9 cellular contexts compared by ENCODE assay signal in the genomic region with DNA sequence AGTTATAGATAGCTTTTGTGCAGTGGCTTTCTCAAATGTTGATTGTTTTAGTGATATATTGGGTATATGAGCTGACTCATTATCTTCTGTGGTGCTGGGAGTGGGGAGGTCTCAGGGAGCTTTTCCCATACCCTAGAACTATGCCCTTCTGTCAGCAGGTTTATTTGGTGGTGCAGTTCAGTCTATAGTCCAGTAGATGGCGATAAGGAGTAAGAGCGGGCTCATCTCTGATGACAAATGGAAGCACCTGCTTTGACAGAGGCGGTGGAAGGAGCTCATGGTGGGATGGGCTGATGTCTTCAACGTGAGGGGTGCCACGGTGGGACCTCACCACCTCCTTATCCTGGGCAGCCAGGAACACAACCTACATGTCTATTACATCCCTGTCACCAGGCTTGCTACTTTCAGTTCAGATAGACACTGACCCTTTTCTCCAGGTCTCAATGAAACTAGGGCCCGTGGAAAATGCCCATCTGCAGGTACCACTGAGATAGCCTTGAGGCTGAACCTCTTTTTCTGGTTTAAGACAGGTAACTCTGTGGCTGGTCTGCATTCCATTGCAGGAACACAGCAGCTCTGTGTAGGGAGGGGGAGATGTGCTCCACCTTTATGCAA. TPM values are rescaled to one million over a fixed set of nuclear protein-coding genes. Genes with fewer than 3 reads are reported as not detected.
DNase-seq lines count a peak whose midpoint lies in the region; ATAC-seq and TF ChIP-seq lines count a peak whose summit lies in the region.
"Had no signal": no experiment of that assay in that cellular context is flagged by ENCODE, and none has a peak within 500 bp of the region (broad histone marks: within the 10 kb centered on the region; RNA-seq: fewer than 3 reads in every experiment).

No MANE protein-coding gene starts in this region.

- DNase-seq in activated CD4-positive, CD25-positive, alpha-beta regulatory T cell (lab: John Stamatoyannopoulos, UW), result no peak
- DNase-seq in GM23338 (ENCODE audit: low spot score) (peak; percentile 77), LHCN-M2 (ENCODE audit: low read depth) (peak; percentile 37), SK-MEL-5 (ENCODE audit: low read depth, low spot score) (peak; percentile 68), lung microvascular endothelial cell (ENCODE audit: low read depth in 2 of 2) (peak; percentile 49 to 61), type B pancreatic cell (ENCODE audit: extremely low spot score, unreplicated experiment) (no peak)
- peak; percentile 29 for DNase-seq in central memory CD4-positive, alpha-beta T cell

- ATAC-seq in activated CD4-positive, CD25-positive, alpha-beta regulatory T cell treated with anti-CD3 and anti-CD28 coated beads, Interleukin-2, amount 50 U/mL, for 24 hours, result peak; percentile 55 to 66
- peak; percentile 94 for ATAC-seq in GM23338

- H3K9me3 Mint-ChIP-seq in GM23338, result peaks cover under 1% of the 10 kb centered on the region; the same call in 1 of the 3 replicates
- no peaks in the 10 kb centered on the region for H3K9me3 Mint-ChIP-seq in type B pancreatic cell

- no peak overlapping the region for H3K27ac ChIP-seq in GM23338 (ENCODE audit: low read depth)

- no peaks in the 10 kb centered on the region for H3K36me3 ChIP-seq in GM23338 (ENCODE audit: insufficient read depth)

- H3K4me2 ChIP-seq in GM23338, result no peak overlapping the region

- H3K27me3 ChIP-seq in GM23338 (ENCODE audit: insufficient read depth), result no peaks in the 10 kb centered on the region

- H2AFZ ChIP-seq in GM23338, result no peak overlapping the region

- peaks cover 3% of the 10 kb centered on the region for H3K27me3 Mint-ChIP-seq in GM23338 (ENCODE audit: insufficient read depth, low read depth, poor library complexity)
- peaks cover 7% of the 10 kb centered on the region for H3K27me3 Mint-ChIP-seq in type B pancreatic cell

- H3K4me3 ChIP-seq in GM23338, result no peak overlapping the region

- in situ Hi-C loops in SK-MEL-5 (cut with HindIII; ENCODE audit: low pct_unique_long_range_greater_than_20kb, low sequenced_read_pairs), result no loop called here

- H3K36me3 Mint-ChIP-seq in GM23338 (ENCODE audit: low read depth), result peaks cover under 1% of the 10 kb centered on the region; the same call in 2 of the 3 replicates
- H3K36me3 Mint-ChIP-seq in type B pancreatic cell, result no peaks in the 10 kb centered on the region

- H3K4me3 Mint-ChIP-seq in GM23338, result no peak overlapping the region
- no peak overlapping the region for H3K4me3 Mint-ChIP-seq in type B pancreatic cell

- H3K27ac Mint-ChIP-seq in GM23338 (peak overlapping the region; percentile 42; the same call in 1 of the 2 replicates), type B pancreatic cell (no peak overlapping the region)

- no peaks in the 10 kb centered on the region for H3K79me2 ChIP-seq in GM23338 (replicated peaks; ENCODE audit: insufficient read depth)

- H3F3A ChIP-seq in GM23338 (replicated peaks; ENCODE audit: low read depth), result no peaks in the 10 kb centered on the region

- no peaks in the 10 kb centered on the region for H4K20me1 ChIP-seq in GM23338 (replicated peaks; ENCODE audit: insufficient read depth)

- H3K4me1 Mint-ChIP-seq in GM23338, result peaks cover 3% of the 10 kb centered on the region; the same call in 1 of the 3 replicates
- H3K4me1 Mint-ChIP-seq in type B pancreatic cell (ENCODE audit: unreplicated experiment), result no peaks in the 10 kb centered on the region

- H3K9me2 ChIP-seq in GM23338 (ENCODE audit: insufficient read depth), result no peaks in the 10 kb centered on the region

- H3K4me1 ChIP-seq in GM23338 (ENCODE audit: insufficient read depth), result no peaks in the 10 kb centered on the region

- TF ChIP-seq CTCF in GM23338 (conservative IDR thresholded peaks at IDR 0.05; ENCODE audit: low read depth in 2 of 2), result peak; percentile 89 to 91
- TF ChIP-seq CTCF in type B pancreatic cell (conservative IDR thresholded peaks at IDR 0.05), result peak; percentile 89

RNA-seq across cellular contexts. Expression of a gene that starts 13.0 kb away (rescaled TPM):
- 0.97 and 1.7 TPM in 2 replicates for total RNA-seq in GM23338 (2014; rRNA removed; shearing (Covaris generic))
- 0.06 and 0.07 TPM in 2 replicates for polyA plus RNA-seq in GM23338 (2016; fragmentation: Nextera tagmentation; extraction: Ambion mirVana)
- total RNA-seq in LHCN-M2 (2014; rRNA removed), result not detected in 2 replicates
- not detected for polyA plus RNA-seq in LHCN-M2 (2012)
- 0.05 and 0.11 TPM in 2 replicates for total RNA-seq in SK-MEL-5 (2014; rRNA removed; shearing (Covaris generic))
- polyA plus RNA-seq in SK-MEL-5 (2015; cell fraction: cytosol; rRNA removed), result 0.01 TPM in 1 of 2 replicates, not detected in the other
- 0.19 TPM in 1 of 2 replicates, not detected in the other for polyA plus RNA-seq in SK-MEL-5 (2015; cell fraction: nucleus; rRNA removed)
- under 0.01 TPM in 2 replicates for total RNA-seq in lung microvascular endothelial cell
- total RNA-seq in type B pancreatic cell (ENCODE audit: low replicate concordance), result 0.07 and 0.27 TPM in 2 replicates

RNA-seq across cellular contexts. Expression of a gene that starts 29.7 kb away (rescaled TPM):
- 0.04 TPM in 1 of 2 replicates, not detected in the other for total RNA-seq in GM23338 (2014; rRNA removed; shearing (Covaris generic))
- 0.07 and 0.16 TPM in 2 replicates for polyA plus RNA-seq in GM23338 (2016; fragmentation: Nextera tagmentation; extraction: Ambion mirVana)
- total RNA-seq in LHCN-M2 (2014; rRNA removed) (not detected in 2 replicates), lung microvascular endothelial cell (not detected in 2 replicates), type B pancreatic cell (ENCODE audit: low replicate concordance) (not detected in 2 replicates)
- polyA plus RNA-seq in LHCN-M2 (2012), result not detected
- total RNA-seq in SK-MEL-5 (2014; rRNA removed; shearing (Covaris generic)), result not detected in 2 replicates
- polyA plus RNA-seq in SK-MEL-5 (2015; cell fraction: cytosol; rRNA removed), result not detected in 2 replicates
- not detected in 2 replicates for polyA plus RNA-seq in SK-MEL-5 (2015; cell fraction: nucleus; rRNA removed)
- total RNA-seq: frontal cortex had no signal

RNA-seq across cellular contexts. Expression of a gene that starts 33.0 kb away (rescaled TPM):
- not detected in 2 replicates for total RNA-seq in GM23338 (2014; rRNA removed; shearing (Covaris generic))
- polyA plus RNA-seq in GM23338 (2016; fragmentation: Nextera tagmentation; extraction: Ambion mirVana), result 0.37 TPM in 1 of 2 replicates, not detected in the other
- total RNA-seq in LHCN-M2 (2014; rRNA removed) (not detected in 2 replicates), lung microvascular endothelial cell (not detected in 2 replicates), type B pancreatic cell (ENCODE audit: low replicate concordance) (not detected in 2 replicates)
- not detected for polyA plus RNA-seq in LHCN-M2 (2012)
- not detected in 2 replicates for total RNA-seq in SK-MEL-5 (2014; rRNA removed; shearing (Covaris generic))
- not detected in 2 replicates for polyA plus RNA-seq in SK-MEL-5 (2015; cell fraction: cytosol; rRNA removed)
- not detected in 2 replicates for polyA plus RNA-seq in SK-MEL-5 (2015; cell fraction: nucleus; rRNA removed)
- total RNA-seq: frontal cortex had no signal

RNA-seq across cellular contexts. Expression of a gene that starts 40.7 kb away (rescaled TPM):
- 0.31 and 0.45 TPM in 2 replicates for total RNA-seq in GM23338 (2014; rRNA removed; shearing (Covaris generic))
- polyA plus RNA-seq in GM23338 (2016; fragmentation: Nextera tagmentation; extraction: Ambion mirVana), result 0.11 and 0.26 TPM in 2 replicates
- 0.19 TPM in 1 of 2 replicates, not detected in the other for total RNA-seq in LHCN-M2 (2014; rRNA removed)
- not detected for polyA plus RNA-seq in LHCN-M2 (2012)
- total RNA-seq in SK-MEL-5 (2014; rRNA removed; shearing (Covaris generic)), result 0.08 and 0.61 TPM in 2 replicates
- polyA plus RNA-seq in SK-MEL-5 (2015; cell fraction: cytosol; rRNA removed), result 0.10 and 0.11 TPM in 2 replicates
- 0.07 TPM in 1 of 2 replicates, not detected in the other for polyA plus RNA-seq in SK-MEL-5 (2015; cell fraction: nucleus; rRNA removed)
- under 0.01 and 0.20 TPM in 2 replicates for total RNA-seq in lung microvascular endothelial cell
- 0.07 TPM in 1 of 2 replicates, not detected in the other for total RNA-seq in type B pancreatic cell (ENCODE audit: low replicate concordance)

RNA-seq across cellular contexts. Expression of a gene that starts 50.4 kb away (rescaled TPM):
- total RNA-seq in GM23338 (2014; rRNA removed; shearing (Covaris generic)), result not detected in 2 replicates
- polyA plus RNA-seq in GM23338 (2016; fragmentation: Nextera tagmentation; extraction: Ambion mirVana), result 0.14 and 0.27 TPM in 2 replicates
- total RNA-seq in LHCN-M2 (2014; rRNA removed) (not detected in 2 replicates), lung microvascular endothelial cell (not detected in 2 replicates), type B pancreatic cell (ENCODE audit: low replicate concordance) (not detected in 2 replicates)
- not detected for polyA plus RNA-seq in LHCN-M2 (2012)
- total RNA-seq in SK-MEL-5 (2014; rRNA removed; shearing (Covaris generic)), result not detected in 2 replicates
- polyA plus RNA-seq in SK-MEL-5 (2015; cell fraction: cytosol; rRNA removed), result not detected in 2 replicates
- not detected in 2 replicates for polyA plus RNA-seq in SK-MEL-5 (2015; cell fraction: nucleus; rRNA removed)
- total RNA-seq: frontal cortex had no signal

Comparison
In these comparisons a context has a peak if more than half of its experiments do, and no peak if none do; other contexts are left out.
1. DNase-seq: peak in GM23338 (single experiment), LHCN-M2 (single experiment), SK-MEL-5 (single experiment), central memory CD4-positive, alpha-beta T cell (single experiment) and lung microvascular endothelial cell (2 of 2); none in activated CD4-positive, CD25-positive, alpha-beta regulatory T cell (0 of 4) and type B pancreatic cell (single experiment).